Comparison of ENCODE assay signal across 20 cellular contexts in genomic region chr11:66109294-66109693, GRCh38. TPM values are rescaled to one million over a fixed set of nuclear protein-coding genes. Genes with fewer than 3 reads are reported as not detected.
DNase-seq lines count a peak whose midpoint lies in the region; ATAC-seq, FAIRE-seq and TF ChIP-seq lines count a peak whose summit lies in the region.
"Had no signal": no experiment of that assay in that cellular context is flagged by ENCODE, and none has a peak within 500 bp of the region (broad histone marks: within the 10 kb centered on the region; RNA-seq: fewer than 3 reads in every experiment).

No MANE protein-coding gene starts in this region.

- H3K4me1 ChIP-seq in GM23248 (ENCODE audit: insufficient read depth) (peaks cover 79% of the 10 kb centered on the region), BE2C (peaks cover 6% of the 10 kb centered on the region)

- CTCF ChIA-PET in activated CD8-positive, alpha-beta memory T cell treated with anti-CD3 and anti-CD28 coated beads, Interleukin-2, amount 10 ng/mL, durations not matched to agents 7 days and 5 days (lab: Charles Lee) = interaction anchor here (0.7 to 1.8 kb wide), 3 partner anchors 9 to 41 kb away, joined by 3 to 7 read pairs (median 6); no protein-coding TSS in a partner anchor

- no peak for FAIRE-seq in RCC 7860 (lab: Jason Lieb, UNC)

- no peaks in the 10 kb centered on the region for H3K36me3 ChIP-seq in GM23248 (ENCODE audit: low read depth)
- no peaks in the 10 kb centered on the region for H3K36me3 ChIP-seq in BE2C
- H3K36me3 ChIP-seq: SJCRH30, suprapubic skin had no signal

- peak overlapping the region; percentile 79 for H3K27ac Mint-ChIP-seq in activated CD8-positive, alpha-beta memory T cell treated with anti-CD3 and anti-CD28 coated beads, Interleukin-2, amount 10 ng/mL, durations not matched to agents 7 days and 5 days
- peak overlapping the region; percentile 72 for H3K27ac Mint-ChIP-seq in activated naive CD8-positive, alpha-beta T cell treated with anti-CD3 and anti-CD28 coated beads for 36 hours
- peak overlapping the region; percentile 60 for H3K27ac Mint-ChIP-seq in stimulated activated memory B cell treated with anti-CD40 and anti-IgM and Interleukin-4, amounts not matched to agents 10 μg/mL and 1 μg/mL and 100 μg/mL, for 72 hours

- peaks cover 91% of the 10 kb centered on the region for H3K79me2 ChIP-seq in GM23248 (ENCODE audit: insufficient read depth)

- H3K4me3 ChIP-seq in GM23248 = no peak overlapping the region
- H3K4me3 ChIP-seq in BE2C (ENCODE audit: low read depth, low read length) = no peak overlapping the region
- H3K4me3 ChIP-seq: esophagus squamous epithelium, SJCRH30, suprapubic skin had no signal

- peak overlapping the region; percentile 20 for H3K4me2 ChIP-seq in GM23248 (ENCODE audit: unreplicated experiment)

- no peaks in the 10 kb centered on the region for H4K20me1 ChIP-seq in GM23248 (ENCODE audit: insufficient read depth)

- H2AFZ ChIP-seq in GM23248 = no peak overlapping the region

- peaks cover 85% of the 10 kb centered on the region for H3K4me1 Mint-ChIP-seq in activated CD8-positive, alpha-beta memory T cell treated with anti-CD3 and anti-CD28 coated beads, Interleukin-2, amount 10 ng/mL, durations not matched to agents 7 days and 5 days
- peaks cover 88% of the 10 kb centered on the region for H3K4me1 Mint-ChIP-seq in activated naive CD8-positive, alpha-beta T cell treated with anti-CD3 and anti-CD28 coated beads for 36 hours
- peaks cover 79% of the 10 kb centered on the region for H3K4me1 Mint-ChIP-seq in stimulated activated memory B cell treated with anti-CD40 and anti-IgM and Interleukin-4, amounts not matched to agents 10 μg/mL and 1 μg/mL and 100 μg/mL, for 72 hours

- peaks cover 20% of the 10 kb centered on the region for H3K36me3 Mint-ChIP-seq in activated CD8-positive, alpha-beta memory T cell treated with anti-CD3 and anti-CD28 coated beads, Interleukin-2, amount 10 ng/mL, durations not matched to agents 7 days and 5 days
- H3K36me3 Mint-ChIP-seq in activated naive CD8-positive, alpha-beta T cell treated with anti-CD3 and anti-CD28 coated beads for 36 hours = peaks cover 31% of the 10 kb centered on the region
- H3K36me3 Mint-ChIP-seq in stimulated activated memory B cell treated with anti-CD40 and anti-IgM and Interleukin-4, amounts not matched to agents 10 μg/mL and 1 μg/mL and 100 μg/mL, for 72 hours = peaks cover 12% of the 10 kb centered on the region

- in situ Hi-C loops in GM23248 (cut with MboI) = no loop called here

- no peaks in the 10 kb centered on the region for H3K9me3 Mint-ChIP-seq in activated CD8-positive, alpha-beta memory T cell treated with anti-CD3 and anti-CD28 coated beads, Interleukin-2, amount 10 ng/mL, durations not matched to agents 7 days and 5 days (ENCODE audit: low read depth)
- peaks cover 4% of the 10 kb centered on the region for H3K9me3 Mint-ChIP-seq in activated naive CD8-positive, alpha-beta T cell treated with anti-CD3 and anti-CD28 coated beads for 36 hours
- no peaks in the 10 kb centered on the region for H3K9me3 Mint-ChIP-seq in stimulated activated memory B cell treated with anti-CD40 and anti-IgM and Interleukin-4, amounts not matched to agents 10 μg/mL and 1 μg/mL and 100 μg/mL, for 72 hours
- H3K9me3 Mint-ChIP-seq: neural crest cell had no signal

- no peaks in the 10 kb centered on the region for H3K9me3 ChIP-seq in GM23248 (ENCODE audit: low read depth)
- no peaks in the 10 kb centered on the region for H3K9me3 ChIP-seq in BE2C
- H3K9me3 ChIP-seq: esophagus squamous epithelium, SJCRH30, suprapubic skin had no signal

- no peak overlapping the region for H3K9ac ChIP-seq in GM23248

- no peaks in the 10 kb centered on the region for H3K27me3 Mint-ChIP-seq in activated CD8-positive, alpha-beta memory T cell treated with anti-CD3 and anti-CD28 coated beads, Interleukin-2, amount 10 ng/mL, durations not matched to agents 7 days and 5 days
- no peaks in the 10 kb centered on the region for H3K27me3 Mint-ChIP-seq in activated naive CD8-positive, alpha-beta T cell treated with anti-CD3 and anti-CD28 coated beads for 36 hours
- H3K27me3 Mint-ChIP-seq in stimulated activated memory B cell treated with anti-CD40 and anti-IgM and Interleukin-4, amounts not matched to agents 10 μg/mL and 1 μg/mL and 100 μg/mL, for 72 hours = no peaks in the 10 kb centered on the region

- TF ChIP-seq CTCF in BE2C (IDR thresholded peaks at IDR 0.05; ENCODE audit: low read depth, low read length) = no peak

- H3K27ac ChIP-seq in GM23248 = no peak overlapping the region
- H3K27ac ChIP-seq: esophagus squamous epithelium, SJCRH30, suprapubic skin had no signal

- H3K9me2 ChIP-seq in GM23248 (ENCODE audit: insufficient read depth) = no peaks in the 10 kb centered on the region

- H3K27me3 ChIP-seq in GM23248 (replicated peaks; ENCODE audit: insufficient read depth) = no peaks in the 10 kb centered on the region
- no peaks in the 10 kb centered on the region for H3K27me3 ChIP-seq in BE2C
- H3K27me3 ChIP-seq: esophagus squamous epithelium, SJCRH30, suprapubic skin had no signal

- H3F3A ChIP-seq in GM23248 (ENCODE audit: insufficient read depth) = peaks cover 69% of the 10 kb centered on the region

- no peak for DNase-seq in activated CD8-positive, alpha-beta memory T cell treated with anti-CD3 and anti-CD28 coated beads, Interleukin-2, amount 10 ng/mL, durations not matched to agents 7 days and 5 days
- no peak for DNase-seq in activated CD8-positive, alpha-beta memory T cell treated with anti-CD3 and anti-CD28 coated beads for 24 hours
- DNase-seq in GM23248 (no peak), BE2C (no peak), RCC 7860 (ENCODE audit: low spot score) (no peak)
- DNase-seq in activated naive CD8-positive, alpha-beta T cell treated with anti-CD3 and anti-CD28 coated beads for 36 hours = no peak
- DNase-seq: activated CD4-positive, alpha-beta T cell treated with anti-CD3 and anti-CD28 coated beads for 4 hours; aorta; DND-41; esophagus squamous epithelium; left colon; NCI-H1436 treated with DMSO at 0.1 percent for 48 hours; NCI-H748 treated with DMSO at 0.1 percent for 48 hours; SJCRH30; stimulated activated CD4-positive, alpha-beta T cell treated with anti-CD3 and anti-CD28 coated beads, Interleukin-4, amount 100 ng/mL, for 24 hours; T1000 had no signal

- no peak overlapping the region for H3K4me3 Mint-ChIP-seq in activated CD8-positive, alpha-beta memory T cell treated with anti-CD3 and anti-CD28 coated beads, Interleukin-2, amount 10 ng/mL, durations not matched to agents 7 days and 5 days
- H3K4me3 Mint-ChIP-seq in activated naive CD8-positive, alpha-beta T cell treated with anti-CD3 and anti-CD28 coated beads for 36 hours = no peak overlapping the region
- H3K4me3 Mint-ChIP-seq in stimulated activated memory B cell treated with anti-CD40 and anti-IgM and Interleukin-4, amounts not matched to agents 10 μg/mL and 1 μg/mL and 100 μg/mL, for 72 hours = no peak overlapping the region
- H3K4me3 Mint-ChIP-seq: neural crest cell had no signal

- peak; percentile 28 for ATAC-seq in activated CD8-positive, alpha-beta memory T cell treated with anti-CD3 and anti-CD28 coated beads, Interleukin-2, amount 10 ng/mL, durations not matched to agents 7 days and 5 days
- ATAC-seq in stimulated activated memory B cell treated with anti-CD40 and anti-IgM and Interleukin-4, amounts not matched to agents 10 μg/mL and 1 μg/mL and 100 μg/mL, for 72 hours = no peak
- ATAC-seq in GM19324 (IDR thresholded peaks at IDR 0.05; ENCODE audit: low FRiP score, unreplicated experiment) = no peak
- ATAC-seq: left colon had no signal

- WGBS in GM23248 (ENCODE audit: low coverage in 1 of 2, low lambda C conversion rate in 2 of 2, missing lambda C conversion rate in 2 of 2), 2 experiments = 87 to 88% methylated on average over 2 of the region's 2 CpGs

RNA-seq across cellular contexts. Expression of gene PACS1, which starts 39.2 kb away (rescaled TPM):
- total RNA-seq in activated CD8-positive, alpha-beta memory T cell treated with anti-CD3 and anti-CD28 coated beads, Interleukin-2, amount 10 ng/mL, durations not matched to agents 7 days and 5 days = 100 to 1,000 TPM in 1 of 2 experiments, 10 to 100 TPM in 1; 96.6 to 104 TPM
- total RNA-seq in GM23248 (2014; rRNA removed; shearing (Covaris generic)) = 44.6 and 48.9 TPM in 2 replicates
- polyA plus RNA-seq in GM23248 (2016; fragmentation: Nextera tagmentation; extraction: Ambion mirVana) = 33.2 and 36.0 TPM in 2 replicates
- 10 to 100 TPM; 58.4 to 61.4 TPM for total RNA-seq in activated naive CD8-positive, alpha-beta T cell treated with anti-CD3 and anti-CD28 coated beads for 36 hours
- polyA plus RNA-seq in BE2C (2012; ENCODE audit: insufficient read depth, insufficient read length, low read depth) = 14.9 TPM

RNA-seq across cellular contexts. Expression of gene SF3B2, which starts 57.1 kb away (rescaled TPM):
- total RNA-seq in activated CD8-positive, alpha-beta memory T cell treated with anti-CD3 and anti-CD28 coated beads, Interleukin-2, amount 10 ng/mL, durations not matched to agents 7 days and 5 days = 100 to 1,000 TPM; 256 to 281 TPM
- total RNA-seq in GM23248 (2014; rRNA removed; shearing (Covaris generic)) = 95.7 and 117 TPM in 2 replicates
- polyA plus RNA-seq in GM23248 (2016; fragmentation: Nextera tagmentation; extraction: Ambion mirVana) = 146 and 152 TPM in 2 replicates
- total RNA-seq in activated naive CD8-positive, alpha-beta T cell treated with anti-CD3 and anti-CD28 coated beads for 36 hours = 100 to 1,000 TPM; 268 TPM
- polyA plus RNA-seq in BE2C (2012; ENCODE audit: insufficient read depth, insufficient read length, low read depth) = 410 TPM
